Comparison of ENCODE assay signal across 19 cellular contexts in the genomic region with DNA sequence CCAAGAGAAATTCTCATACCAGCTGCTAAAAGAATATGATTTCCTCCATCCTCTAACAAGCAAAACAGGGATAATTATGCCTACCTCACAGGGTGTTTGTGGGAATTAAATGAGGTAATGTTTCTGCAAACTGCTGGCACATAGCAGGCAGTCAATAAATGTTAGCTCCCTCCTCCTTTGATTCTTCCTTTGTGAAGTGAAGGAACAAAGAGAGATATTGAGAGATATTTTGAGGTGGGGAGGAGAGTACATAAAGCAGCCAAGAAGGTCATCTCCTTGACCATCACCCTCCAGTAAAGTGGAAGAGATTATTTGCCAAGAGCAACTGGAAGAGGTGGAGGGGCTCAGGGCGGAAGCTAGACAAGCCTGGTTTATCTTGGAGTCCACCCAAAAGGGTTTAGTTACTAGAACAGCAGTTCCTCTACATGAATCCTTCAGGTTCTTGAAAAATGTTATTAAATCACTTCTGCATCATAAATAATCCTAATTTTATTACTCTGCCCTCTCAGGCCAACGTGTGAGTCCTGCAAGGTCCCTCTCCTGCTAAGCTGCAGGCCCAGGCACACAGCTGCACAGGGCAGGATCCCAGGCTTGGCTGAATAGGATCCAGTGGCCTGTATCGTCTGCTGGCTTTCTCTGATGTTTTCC. TPM values are rescaled to one million over a fixed set of nuclear protein-coding genes. Genes with fewer than 3 reads are reported as not detected.
DNase-seq lines count a peak whose midpoint lies in the region; ATAC-seq and TF ChIP-seq lines count a peak whose summit lies in the region.
"Had no signal": no experiment of that assay in that cellular context is flagged by ENCODE, and none has a peak within 500 bp of the region (broad histone marks: within the 10 kb centered on the region; RNA-seq: fewer than 3 reads in every experiment).

No MANE protein-coding gene starts in this region.

- H3K4me1 ChIP-seq in heart right ventricle = peaks cover 0 to 9% (median 0%) of the 10 kb centered on the region in 9 donors
- H3K4me1 ChIP-seq in left ventricle myocardium inferior = no peaks in the 10 kb centered on the region
- H3K4me1 ChIP-seq in aorta (ENCODE audit: control insufficient read depth in 1 of 2, insufficient read depth in 2 of 2, low read length in 2 of 2) = no peaks in the 10 kb centered on the region
- H3K4me1 ChIP-seq: left lung, vagina had no signal

- no peak for TF ChIP-seq CTCF in heart right ventricle (IDR thresholded peaks at IDR 0.05)
- no peak for TF ChIP-seq CTCF in left ventricle myocardium inferior (IDR thresholded peaks at IDR 0.05; ENCODE audit: borderline replicate concordance)
- TF ChIP-seq CTCF in mesothelial cell of epicardium (IDR thresholded peaks at IDR 0.05; ENCODE audit: unreplicated experiment) = no peak

- intact Hi-C loops in heart right ventricle (cut with DNase I) = no loop called here
- intact Hi-C loops in left ventricle myocardium inferior (cut with micrococcal nuclease) = no loop called here
- intact Hi-C loops in aorta (cut with DNase I) = no loop called here

- no peaks in the 10 kb centered on the region for H3K36me3 ChIP-seq in heart right ventricle
- H3K36me3 ChIP-seq in left ventricle myocardium inferior = no peaks in the 10 kb centered on the region
- no peaks in the 10 kb centered on the region for H3K36me3 ChIP-seq in aorta (ENCODE audit: control insufficient read depth in 1 of 2, insufficient read depth in 2 of 2, low read length in 1 of 2)
- H3K36me3 ChIP-seq: left lung, vagina, WERI-Rb-1 had no signal

- H3K36me3 Mint-ChIP-seq in mesothelial cell of epicardium = no peaks in the 10 kb centered on the region
- H3K36me3 Mint-ChIP-seq: natural killer cell treated with Interleukin-12 subunit alpha and Interleukin-12 subunit beta and Interleukin-15 and Interleukin-18, amount 100 ng/mL, for 72 hours; T-cell had no signal

- ATAC-seq in heart right ventricle = peak in 6 of 8 donors; percentile 18 to 79 (median 68)
- ATAC-seq in aorta (ENCODE audit: low FRiP score) = peak; percentile 68
- ATAC-seq: left lung; natural killer cell treated with Interleukin-12 subunit alpha and Interleukin-12 subunit beta and Interleukin-15 and Interleukin-18, amount 100 ng/mL, for 72 hours; T-cell had no signal

- DNase-seq in heart right ventricle = peak in 1 of 2 donors; percentile 25
- DNase-seq in left ventricle myocardium inferior = no peak
- DNase-seq in brain pericyte (ENCODE audit: low read depth, low spot score) = peak; percentile 59
- no peak for DNase-seq in mesothelial cell of epicardium (ENCODE audit: low spot score in 2 of 2, unreplicated experiment in 2 of 2)
- no peak for DNase-seq in aorta
- no peak for DNase-seq in inferior parietal cortex (ENCODE audit: extremely low spot score)
- DNase-seq in retina = no peak
- DNase-seq in ecto neural progenitor cell (ENCODE audit: low spot score) = no peak
- DNase-seq: ACHN; MM.1S; NCI-H2171; OCI-M1; stimulated activated naive CD4-positive, alpha-beta T cell treated with Interleukin-2 at 50 U/mL for 16 hours; T-cell; WERI-Rb-1 had no signal

- peaks cover 17% of the 10 kb centered on the region for H3K4me1 Mint-ChIP-seq in mesothelial cell of epicardium
- H3K4me1 Mint-ChIP-seq: T-cell had no signal

- no peaks in the 10 kb centered on the region for H3K27me3 Mint-ChIP-seq in mesothelial cell of epicardium (ENCODE audit: low read depth)
- H3K27me3 Mint-ChIP-seq: T-cell had no signal

- H3K4me3 Mint-ChIP-seq in mesothelial cell of epicardium = no peak overlapping the region
- H3K4me3 Mint-ChIP-seq: natural killer cell treated with Interleukin-12 subunit alpha and Interleukin-12 subunit beta and Interleukin-15 and Interleukin-18, amount 100 ng/mL, for 72 hours; T-cell had no signal

- 50 to 51% methylated on average over 3 of the region's 3 CpGs for WGBS in heart right ventricle, 2 donors
- 1 to 9% methylated on average over 3 of the region's 3 CpGs for WGBS in aorta, 2 donors

- H3K9me3 ChIP-seq in heart right ventricle = no peaks in the 10 kb centered on the region
- no peaks in the 10 kb centered on the region for H3K9me3 ChIP-seq in left ventricle myocardium inferior (replicated peaks)
- H3K9me3 ChIP-seq in aorta (ENCODE audit: control insufficient read depth, low read length) = no peaks in the 10 kb centered on the region
- H3K9me3 ChIP-seq: left lung, vagina had no signal

- H3K27me3 ChIP-seq in heart right ventricle = peaks cover 0 to 4% (median 0%) of the 10 kb centered on the region in 7 donors
- H3K27me3 ChIP-seq in left ventricle myocardium inferior (ENCODE audit: low read depth) = peaks cover 7% of the 10 kb centered on the region
- no peaks in the 10 kb centered on the region for H3K27me3 ChIP-seq in aorta (ENCODE audit: control insufficient read depth in 1 of 2, insufficient read depth in 2 of 2, low read length in 1 of 2)
- H3K27me3 ChIP-seq: left lung, vagina had no signal

- H3K27ac ChIP-seq in heart right ventricle (no peak overlapping the region), left ventricle myocardium inferior (replicated peaks) (no peak overlapping the region), aorta (ENCODE audit: low read depth in 1 of 2, low read length in 2 of 2) (no peak overlapping the region)
- H3K27ac ChIP-seq: left lung, vagina, WERI-Rb-1 had no signal

- peaks cover 1% of the 10 kb centered on the region for H3K9me3 Mint-ChIP-seq in mesothelial cell of epicardium
- H3K9me3 Mint-ChIP-seq: natural killer cell treated with Interleukin-12 subunit alpha and Interleukin-12 subunit beta and Interleukin-15 and Interleukin-18, amount 100 ng/mL, for 72 hours had no signal

- H3K27ac Mint-ChIP-seq in mesothelial cell of epicardium = peak overlapping the region; percentile 87
- H3K27ac Mint-ChIP-seq: natural killer cell treated with Interleukin-12 subunit alpha and Interleukin-12 subunit beta and Interleukin-15 and Interleukin-18, amount 100 ng/mL, for 72 hours; T-cell had no signal

- H3K4me3 ChIP-seq in heart right ventricle (no peak overlapping the region), left ventricle myocardium inferior (no peak overlapping the region), aorta (ENCODE audit: low read length in 2 of 2) (no peak overlapping the region)
- H3K4me3 ChIP-seq: left lung, vagina had no signal

RNA-seq across cellular contexts. Expression of a gene that starts 35.0 kb away (rescaled TPM):
- 10 to 100 TPM in 7 of 10 donors, 1 to 10 TPM in 3; 7.9 to 12.7 (median 11.0) TPM for total RNA-seq in heart right ventricle
- 10 to 100 TPM; 10.1 to 15.2 TPM for polyA plus RNA-seq in heart right ventricle
- 8.5 TPM for total RNA-seq in left ventricle myocardium inferior
- 88.7 to 97.9 TPM (median 90.7 TPM) in 3 replicates for total RNA-seq in mesothelial cell of epicardium
- total RNA-seq in aorta = 10 to 100 TPM; 31.0 to 32.7 TPM
- 10 to 100 TPM; 20.9 to 39.9 TPM for polyA plus RNA-seq in aorta
- total RNA-seq: activated CD8-positive, alpha-beta memory T cell treated with anti-CD3 and anti-CD28 coated beads for 36 hours had no signal
